Comparison of ENCODE assay signal across 8 cellular contexts in genomic region chr20:36951198-36951976, GRCh38. TPM values are rescaled to one million over a fixed set of nuclear protein-coding genes. Genes with fewer than 3 reads are reported as not detected.
DNase-seq lines count a peak whose midpoint lies in the region; ATAC-seq and TF ChIP-seq lines count a peak whose summit lies in the region.

SAMHD1 (minus strand) TSS chr20:36951708; CDS start chr20:36951643, 65 bp downstream.

- H3K4me1 Mint-ChIP-seq in CD14-positive monocyte: peaks cover 54% of the 10 kb centered on the region
- peaks cover 44% of the 10 kb centered on the region for H3K4me1 Mint-ChIP-seq in activated CD4-positive, alpha-beta memory T cell treated with anti-CD3 and anti-CD28 coated beads for 36 hours (ENCODE audit: low read depth)

- WGBS in lower leg skin, 2 donors: 0% methylated on average over 56 to 65 of the region's 66 CpGs

- peak within 1 kb of the TSS; percentile 30 to 94 (median 84) for H3K27ac ChIP-seq in dorsolateral prefrontal cortex

- intact Hi-C loops in CD14-positive monocyte (cut with micrococcal nuclease) (loop anchor here in 1 of 2 donors (2.0 kb wide), 1 partner anchor 57 kb away; no protein-coding TSS in a partner anchor), dorsolateral prefrontal cortex (cut with DNase I) (loop anchor here (2.0 to 10.0 kb wide), 3 partner anchors 57 to 241 kb away; partner anchors contain the start of gene RBL1 (in 1 of the 2)), lower leg skin (cut with DNase I; ENCODE audit: low total_unique reads) (no loop called here)
- intact Hi-C loops in activated CD4-positive, alpha-beta memory T cell treated with anti-CD3 and anti-CD28 coated beads for 36 hours (cut with micrococcal nuclease): loop anchor here (1.0 to 2.0 kb wide), 4 partner anchors 17 to 144 kb away; partner anchors contain the start of gene RBL1

- peak; percentile 99 for DNase-seq in CD14-positive monocyte (ENCODE audit: low spot score)
- peak; percentile 99 for DNase-seq in NCI-H82 (lab: John Stamatoyannopoulos, UW)
- peak; percentile 95 for DNase-seq in activated CD4-positive, alpha-beta memory T cell treated with anti-CD3 and anti-CD28 coated beads for 36 hours
- DNase-seq in dorsolateral prefrontal cortex: peak; percentile 95 to 98 (median 96)
- DNase-seq in lower leg skin (ENCODE audit: low spot score in 2 of 2): peak; percentile 95 to 98
- DNase-seq in stimulated activated CD4-positive, alpha-beta T cell treated with anti-CD3 and anti-CD28 coated beads, Interleukin-4, amount 100 ng/mL, for 48 hours (ENCODE audit: low read depth in 2 of 2): peak; percentile 80 to 91

- H3K27ac Mint-ChIP-seq in CD14-positive monocyte: peak within 1 kb of the TSS; percentile 96 to 99 (median 98)
- H3K27ac Mint-ChIP-seq in activated CD4-positive, alpha-beta memory T cell treated with anti-CD3 and anti-CD28 coated beads for 36 hours: peak within 1 kb of the TSS; percentile 92

- CTCF ChIA-PET in activated CD4-positive, alpha-beta memory T cell treated with anti-CD3 and anti-CD28 coated beads for 36 hours (lab: Charles Lee): no interaction called here

- no peaks in the 10 kb centered on the region for H3K27me3 ChIP-seq in dorsolateral prefrontal cortex

- ATAC-seq in GM19372 (IDR thresholded peaks at IDR 0.05; ENCODE audit: low read depth, unreplicated experiment): peak; percentile 96
- ATAC-seq in HG03558 (IDR thresholded peaks at IDR 0.05; ENCODE audit: extremely low read depth, unreplicated experiment): peak; percentile 72

- H3K36me3 Mint-ChIP-seq in CD14-positive monocyte: peaks cover 17 to 37% of the 10 kb centered on the region in 2 donors
- H3K36me3 Mint-ChIP-seq in activated CD4-positive, alpha-beta memory T cell treated with anti-CD3 and anti-CD28 coated beads for 36 hours: peaks cover 12% of the 10 kb centered on the region

- H3K4me3 ChIP-seq in dorsolateral prefrontal cortex (peak within 1 kb of the TSS; percentile 74 to 99 (median 95)), lower leg skin (ENCODE audit: low read depth, poor library complexity, severe bottlenecking) (peak within 1 kb of the TSS; percentile 96)

- no peaks in the 10 kb centered on the region for H3K27me3 Mint-ChIP-seq in CD14-positive monocyte (ENCODE audit: low read depth in 3 of 3)
- no peaks in the 10 kb centered on the region for H3K27me3 Mint-ChIP-seq in activated CD4-positive, alpha-beta memory T cell treated with anti-CD3 and anti-CD28 coated beads for 36 hours

- H3K9me3 Mint-ChIP-seq in CD14-positive monocyte: peaks cover 0 to 4% (median 0%) of the 10 kb centered on the region in 7 donors
- H3K9me3 Mint-ChIP-seq in activated CD4-positive, alpha-beta memory T cell treated with anti-CD3 and anti-CD28 coated beads for 36 hours: no peaks in the 10 kb centered on the region

- TF ChIP-seq POLR2A in lower leg skin (IDR thresholded peaks at IDR 0.05): no peak

- TF ChIP-seq CTCF in CD14-positive monocyte (IDR thresholded peaks at IDR 0.05): no peak
- TF ChIP-seq CTCF in dorsolateral prefrontal cortex (IDR thresholded peaks at IDR 0.05 in 54 of 56, conservative IDR thresholded peaks at IDR 0.05 in 2 of 56; ENCODE audit: low read depth in 1 of 56, partially characterized antibody in 56 of 56): peak in 42 of 56 donors; percentile 7 to 62 (median 32)
- TF ChIP-seq CTCF in lower leg skin (IDR thresholded peaks at IDR 0.05): no peak

- POLR2A ChIA-PET in activated CD4-positive, alpha-beta memory T cell treated with anti-CD3 and anti-CD28 coated beads for 36 hours (lab: Charles Lee): interaction anchor here (1.6 kb wide), 1 partner anchor 144 kb away, joined by 5 read pairs; the partner anchor contains the start of gene RBL1

- H3K4me3 Mint-ChIP-seq in CD14-positive monocyte: peak within 1 kb of the TSS; percentile 97 to 98
- H3K4me3 Mint-ChIP-seq in activated CD4-positive, alpha-beta memory T cell treated with anti-CD3 and anti-CD28 coated beads for 36 hours: peak within 1 kb of the TSS; percentile 98

RNA-seq across cellular contexts. Expression of gene SAMHD1, which starts in this region (rescaled TPM):
- polyA plus RNA-seq in CD14-positive monocyte: 100 to 1,000 TPM; 590 to 796 TPM
- 10 to 100 TPM; 50.4 to 57.7 TPM for total RNA-seq in activated CD4-positive, alpha-beta memory T cell treated with anti-CD3 and anti-CD28 coated beads for 36 hours
- total RNA-seq in dorsolateral prefrontal cortex (100 to 1,000 TPM in 2 of 120 experiments, 10 to 100 TPM in 118; 27.8 to 103 (median 50.8) TPM), lower leg skin (100 to 1,000 TPM in 1 of 4 donors, 10 to 100 TPM in 3; 29.4 to 109 (median 38.3) TPM)

Comparison
In these comparisons a context has a peak if more than half of its experiments do, and no peak if none do; other contexts are left out.
1. Peak in every context shown above with its lines: DNase-seq, ATAC-seq, H3K4me3 ChIP-seq and H3K27ac ChIP-seq.
2. CTCF ChIP-seq: peak in dorsolateral prefrontal cortex (42 of 56); none in CD14-positive monocyte (single experiment) and lower leg skin (0 of 3).